In the genomic region with DNA sequence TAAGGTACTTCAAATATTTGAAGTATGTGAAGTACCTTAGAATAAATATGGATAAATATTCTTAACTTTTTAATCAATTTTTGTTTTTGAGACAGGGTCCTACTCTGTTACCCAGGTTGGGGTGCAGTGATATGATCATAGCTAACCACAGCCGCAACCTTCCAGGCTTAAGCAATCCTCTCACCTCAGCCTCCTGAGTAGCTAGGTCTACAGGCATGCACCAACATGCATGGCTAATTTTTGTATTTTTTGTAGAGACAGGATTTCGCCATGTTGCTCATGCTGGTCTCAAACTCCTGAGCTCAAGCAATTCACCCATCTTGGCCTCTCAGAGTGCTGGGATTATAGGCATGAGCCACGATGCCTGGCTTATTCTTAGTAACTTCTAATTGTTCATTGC, we compare ENCODE assay signal across 23 cellular contexts.
DNase-seq lines count a peak whose midpoint lies in the region; ATAC-seq, FAIRE-seq and TF ChIP-seq lines count a peak whose summit lies in the region.
"Had no signal": no experiment of that assay in that cellular context is flagged by ENCODE, and none has a peak within 500 bp of the region (broad histone marks: within the 10 kb centered on the region; RNA-seq: fewer than 3 reads in every experiment).

No MANE protein-coding gene starts in this region.

- no TSS peak for BruUV-seq in MCF 10A (replicated peaks; lab: Mats Ljungman, UMichigan)

- no peaks in the 10 kb centered on the region for H3K4me1 Mint-ChIP-seq in MCF 10A (ENCODE audit: insufficient read depth, unreplicated experiment)
- H3K4me1 Mint-ChIP-seq: B cell had no signal

- H3K4me3 ChIP-seq in breast epithelium (no peak overlapping the region), bronchial epithelial cell (ENCODE audit: low read depth, low read length) (no peak overlapping the region), pancreas (no peak overlapping the region)
- H3K4me3 ChIP-seq: A549; BLaER1 treated with 17β-estradiol and CSF1 and Interleukin-3, amounts not matched to agents 10 nM and 100 nM had no signal

- ATAC-seq in foreskin keratinocyte, result no peak
- no peak for ATAC-seq in pancreas
- ATAC-seq: A549; CD8-positive, alpha-beta T cell had no signal

- TF ChIP-seq CTCF in MCF 10A (IDR thresholded peaks at IDR 0.05; ENCODE audit: unreplicated experiment) (no peak), breast epithelium (IDR thresholded peaks at IDR 0.05) (no peak), bronchial epithelial cell (IDR thresholded peaks at IDR 0.05; ENCODE audit: insufficient read depth, low read length, severe bottlenecking) (no peak), foreskin keratinocyte (conservative IDR thresholded peaks at IDR 0.05) (no peak), pancreas (IDR thresholded peaks at IDR 0.05) (no peak)

- TF ChIP-seq POLR2A in breast epithelium (IDR thresholded peaks at IDR 0.05), result no peak

- no peaks in the 10 kb centered on the region for H3K36me3 ChIP-seq in breast epithelium
- peaks cover 2% of the 10 kb centered on the region for H3K36me3 ChIP-seq in bronchial epithelial cell (ENCODE audit: control insufficient read depth, insufficient read depth, low read length)
- H3K36me3 ChIP-seq in pancreas, result no peaks in the 10 kb centered on the region

- peaks cover 27% of the 10 kb centered on the region for H3K36me3 Mint-ChIP-seq in MCF 10A (ENCODE audit: insufficient read depth, unreplicated experiment)

- FAIRE-seq in bronchial epithelial cell (lab: Jason Lieb, UNC) (no peak), pancreas (lab: Jason Lieb, UNC) (no peak)
- FAIRE-seq: A549, D721Med, G401.6, GM12891, GM19239 had no signal

- no peaks in the 10 kb centered on the region for H3K27me3 ChIP-seq in breast epithelium
- no peaks in the 10 kb centered on the region for H3K27me3 ChIP-seq in bronchial epithelial cell (ENCODE audit: control insufficient read depth, insufficient read depth, low read length)
- no peaks in the 10 kb centered on the region for H3K27me3 ChIP-seq in foreskin keratinocyte
- H3K27me3 ChIP-seq in pancreas, result no peaks in the 10 kb centered on the region
- H3K27me3 ChIP-seq: BLaER1 treated with 17β-estradiol and CSF1 and Interleukin-3, amounts not matched to agents 10 nM and 100 nM had no signal

- H3K4me1 ChIP-seq in breast epithelium, result no peaks in the 10 kb centered on the region
- H3K4me1 ChIP-seq in foreskin keratinocyte, result no peaks in the 10 kb centered on the region
- H3K4me1 ChIP-seq in pancreas, result peaks cover 11 to 24% (median 18%) of the 10 kb centered on the region in 3 donors
- H3K4me1 ChIP-seq: A549, Caco-2 had no signal

- POLR2A ChIA-PET in MCF 10A (lab: Yijun Ruan, JAX), result interaction anchor here (0.8 kb wide), 1 partner anchor 25 kb away, joined by 3 read pairs; no protein-coding TSS in a partner anchor

- H3K27ac Mint-ChIP-seq in MCF 10A (ENCODE audit: low read depth, unreplicated experiment), result no peak overlapping the region
- H3K27ac Mint-ChIP-seq: B cell; CD4-positive, alpha-beta T cell; CD8-positive, alpha-beta T cell had no signal

- CTCF ChIA-PET in MCF 10A (lab: Yijun Ruan, JAX), result no interaction called here

- intact Hi-C loops in MCF 10A (cut with micrococcal nuclease) (no loop called here), breast epithelium (cut with DNase I; ENCODE audit: low total_unique reads) (no loop called here), pancreas (cut with DNase I) (no loop called here)

- no peak overlapping the region for H3K4me3 Mint-ChIP-seq in MCF 10A (ENCODE audit: unreplicated experiment)
- H3K4me3 Mint-ChIP-seq: B cell; CD4-positive, alpha-beta T cell; CD8-positive, alpha-beta T cell had no signal

- DNase-seq in MCF 10A (ENCODE audit: unreplicated experiment) (peak; percentile 44), breast epithelium (ENCODE audit: low spot score in 2 of 2) (no peak), bronchial epithelial cell (ENCODE audit: low read depth) (peak; percentile 62), foreskin keratinocyte (peak; percentile 17 to 42), NCI-H226 (no peak), pancreas (no peak), MV-4-11 (lab: John Stamatoyannopoulos, UW) (no peak)
- DNase-seq: AML-193; Caco-2; Calu3; CD4-positive, alpha-beta T cell; CD8-positive, alpha-beta T cell; DMS79 treated with DMSO at 0.1 percent for 48 hours; GF-D8 had no signal

- H3K9me3 Mint-ChIP-seq in MCF 10A (ENCODE audit: unreplicated experiment), result no peaks in the 10 kb centered on the region
- H3K9me3 Mint-ChIP-seq: CD4-positive, alpha-beta T cell; CD8-positive, alpha-beta T cell had no signal

- no peak overlapping the region for H3K27ac ChIP-seq in breast epithelium
- H3K27ac ChIP-seq in foreskin keratinocyte, result no peak overlapping the region
- no peak overlapping the region for H3K27ac ChIP-seq in pancreas
- H3K27ac ChIP-seq: 22Rv1; A549; BLaER1 treated with 17β-estradiol and CSF1 and Interleukin-3, amounts not matched to agents 10 nM and 100 nM; C4-2B had no signal

- H3K9me3 ChIP-seq in breast epithelium (no peaks in the 10 kb centered on the region), pancreas (no peaks in the 10 kb centered on the region)
- H3K9me3 ChIP-seq: A549, Caco-2 had no signal

- no peaks in the 10 kb centered on the region for H3K27me3 Mint-ChIP-seq in MCF 10A (ENCODE audit: insufficient read depth, unreplicated experiment)
- H3K27me3 Mint-ChIP-seq: B cell; CD4-positive, alpha-beta T cell had no signal

- 97 to 99% methylated on average over 3 of the region's 3 CpGs for WGBS in pancreas, 2 donors

Comparison
In these comparisons a context has a peak if more than half of its experiments do, and no peak if none do; other contexts are left out.
1. DNase-seq: peak in MCF 10A (single experiment), bronchial epithelial cell (single experiment) and foreskin keratinocyte (2 of 2); none in breast epithelium (0 of 2), NCI-H226 (single experiment), pancreas (0 of 6) and MV-4-11 (single experiment).